1 cellular context compared by ENCODE assay signal in genomic region chr2:157261199-157261782, GRCh38.
TF ChIP-seq lines count a peak whose summit lies in the region.

No MANE protein-coding gene starts in this region.

TF ChIP-seq in GM23338, 12 proteins besides CTCF, POLR2A, EP300 and RAD21 (continued from another document):
- TF ChIP-seq ZNF462 (CRISPR knock-in tag; IDR thresholded peaks at IDR 0.05) = no peak
